Comparison of ENCODE assay signal across 24 cellular contexts in genomic region chr5:131999991-132000490, GRCh38. TPM values are rescaled to one million over a fixed set of nuclear protein-coding genes. Genes with fewer than 3 reads are reported as not detected.
DNase-seq lines count a peak whose midpoint lies in the region; ATAC-seq and TF ChIP-seq lines count a peak whose summit lies in the region.
"Had no signal": no experiment of that assay in that cellular context is flagged by ENCODE, and none has a peak within 500 bp of the region (broad histone marks: within the 10 kb centered on the region; RNA-seq: fewer than 3 reads in every experiment).

No MANE protein-coding gene starts in this region.

- H3K27me3 Mint-ChIP-seq in activated CD8-positive, alpha-beta memory T cell treated with anti-CD3 and anti-CD28 coated beads, Interleukin-2, amount 10 ng/mL, durations not matched to agents 7 days and 5 days: no peaks in the 10 kb centered on the region

- H3K4me2 ChIP-seq in Loucy (ENCODE audit: low read depth, low read length, poor library complexity, severe bottlenecking): peak overlapping the region; percentile 91

- H3K9me3 ChIP-seq in Loucy (ENCODE audit: insufficient read depth, low read depth, low read length) (no peaks in the 10 kb centered on the region), tibial nerve (no peaks in the 10 kb centered on the region)
- H3K9me3 ChIP-seq: psoas muscle had no signal

- peak overlapping the region; percentile 2 for H3K27ac Mint-ChIP-seq in activated CD8-positive, alpha-beta memory T cell treated with anti-CD3 and anti-CD28 coated beads, Interleukin-2, amount 10 ng/mL, durations not matched to agents 7 days and 5 days
- H3K27ac Mint-ChIP-seq in stimulated activated effector memory CD8-positive, alpha-beta T cell treated with anti-CD3 and anti-CD28 coated beads, Interleukin-12 subunit alpha, Interleukin-12 subunit beta, amount 100 ng/mL, for 72 hours: peak overlapping the region; percentile 54
- H3K27ac Mint-ChIP-seq: dendritic cell treated with granulocyte-macrophage colony-stimulating factor and Interleukin-4, amounts not matched to agents 40 ng/mL and 50 ng/mL, for 4 days; stimulated activated naive CD8-positive, alpha-beta T cell treated with anti-CD3 and anti-CD28 coated beads, Interleukin-15, amount 100 ng/mL, for 72 hours; type B pancreatic cell had no signal

- peak overlapping the region in 48 of 59 donors; percentile 20 to 99 (median 90) for H3K27ac ChIP-seq in dorsolateral prefrontal cortex
- H3K27ac ChIP-seq in tibial nerve: no peak overlapping the region
- H3K27ac ChIP-seq: psoas muscle, SK-N-MC, skin epidermis had no signal

- no peaks in the 10 kb centered on the region for H4K20me1 ChIP-seq in Loucy (ENCODE audit: insufficient read depth, low read length, poor library complexity, severe bottlenecking)

- peaks cover 9% of the 10 kb centered on the region; the same call in 1 of the 2 replicates for H3F3A ChIP-seq in Loucy (ENCODE audit: low read depth)

- no peak overlapping the region for H3K4me3 Mint-ChIP-seq in activated CD8-positive, alpha-beta memory T cell treated with anti-CD3 and anti-CD28 coated beads, Interleukin-2, amount 10 ng/mL, durations not matched to agents 7 days and 5 days
- no peak overlapping the region for H3K4me3 Mint-ChIP-seq in stimulated activated effector memory CD8-positive, alpha-beta T cell treated with anti-CD3 and anti-CD28 coated beads, Interleukin-12 subunit alpha, Interleukin-12 subunit beta, amount 100 ng/mL, for 72 hours
- H3K4me3 Mint-ChIP-seq: dendritic cell treated with granulocyte-macrophage colony-stimulating factor and Interleukin-4, amounts not matched to agents 40 ng/mL and 50 ng/mL, for 4 days; neural crest cell; type B pancreatic cell had no signal

- no peak for TF ChIP-seq CTCF in Loucy (conservative IDR thresholded peaks at IDR 0.05; ENCODE audit: low read length)
- TF ChIP-seq CTCF in dorsolateral prefrontal cortex (IDR thresholded peaks at IDR 0.05 in 54 of 56, conservative IDR thresholded peaks at IDR 0.05 in 2 of 56; ENCODE audit: low read depth in 1 of 56, partially characterized antibody in 56 of 56): no peak
- TF ChIP-seq CTCF in tibial nerve (IDR thresholded peaks at IDR 0.05): no peak

- no peaks in the 10 kb centered on the region for H3K9me3 Mint-ChIP-seq in activated CD8-positive, alpha-beta memory T cell treated with anti-CD3 and anti-CD28 coated beads, Interleukin-2, amount 10 ng/mL, durations not matched to agents 7 days and 5 days (ENCODE audit: low read depth)
- no peaks in the 10 kb centered on the region for H3K9me3 Mint-ChIP-seq in stimulated activated effector memory CD8-positive, alpha-beta T cell treated with anti-CD3 and anti-CD28 coated beads, Interleukin-12 subunit alpha, Interleukin-12 subunit beta, amount 100 ng/mL, for 72 hours
- H3K9me3 Mint-ChIP-seq: dendritic cell treated with granulocyte-macrophage colony-stimulating factor and Interleukin-4, amounts not matched to agents 40 ng/mL and 50 ng/mL, for 4 days; H9; stimulated activated naive CD8-positive, alpha-beta T cell treated with anti-CD3 and anti-CD28 coated beads, Interleukin-15, amount 100 ng/mL, for 72 hours; type B pancreatic cell had no signal

- no peaks in the 10 kb centered on the region for H3K9me2 ChIP-seq in Loucy (replicated peaks; ENCODE audit: low read depth, low read length)

- peaks cover 52% of the 10 kb centered on the region for H3K4me1 Mint-ChIP-seq in activated CD8-positive, alpha-beta memory T cell treated with anti-CD3 and anti-CD28 coated beads, Interleukin-2, amount 10 ng/mL, durations not matched to agents 7 days and 5 days
- H3K4me1 Mint-ChIP-seq in stimulated activated effector memory CD8-positive, alpha-beta T cell treated with anti-CD3 and anti-CD28 coated beads, Interleukin-12 subunit alpha, Interleukin-12 subunit beta, amount 100 ng/mL, for 72 hours: peaks cover 60% of the 10 kb centered on the region

- DNase-seq in activated CD8-positive, alpha-beta memory T cell treated with anti-CD3 and anti-CD28 coated beads, Interleukin-2, amount 10 ng/mL, durations not matched to agents 7 days and 5 days: no peak
- no peak for DNase-seq in activated CD8-positive, alpha-beta memory T cell treated with anti-CD3 and anti-CD28 coated beads, Interleukin-2, amount 50 U/mL, for 4 hours
- DNase-seq in dorsolateral prefrontal cortex (peak in 2 of 10 donors; percentile 14 to 21), NCI-H510A treated with DMSO at 0.1 percent for 48 hours (lab: John Stamatoyannopoulos, UW) (no peak), tibial nerve (ENCODE audit: low spot score in 2 of 2) (no peak)
- DNase-seq in stimulated activated effector memory CD8-positive, alpha-beta T cell treated with anti-CD3 and anti-CD28 coated beads, Interleukin-12 subunit alpha, Interleukin-12 subunit beta, amount 100 ng/mL, for 72 hours (ENCODE audit: low spot score in 2 of 2): no peak
- DNase-seq: activated CD8-positive, alpha-beta memory T cell treated with anti-CD3 and anti-CD28 coated beads for 24 hours; left ventricle myocardium superior; NCI-H1105; NCI-H2081 treated with DMSO at 0.1 percent for 48 hours; psoas muscle; stimulated activated CD4-positive, alpha-beta T cell treated with anti-CD3 and anti-CD28 coated beads, Interleukin-4, amount 100 ng/mL, for 24 hours; stimulated activated naive CD8-positive, alpha-beta T cell treated with anti-CD3 and anti-CD28 coated beads, Interleukin-15, amount 100 ng/mL, for 72 hours; T1000 had no signal

- no peaks in the 10 kb centered on the region for H3K27me3 ChIP-seq in Loucy (ENCODE audit: insufficient read depth, low read length, poor library complexity, severe bottlenecking)
- H3K27me3 ChIP-seq in dorsolateral prefrontal cortex: no peaks in the 10 kb centered on the region
- H3K27me3 ChIP-seq in tibial nerve: no peaks in the 10 kb centered on the region

- TF ChIP-seq EP300 in tibial nerve (IDR thresholded peaks at IDR 0.05): no peak

- H3K79me2 ChIP-seq in Loucy (ENCODE audit: insufficient read depth, low read length): peaks cover 8% of the 10 kb centered on the region; the same call in 1 of the 2 replicates

- intact Hi-C loops in dorsolateral prefrontal cortex (cut with DNase I): loop anchor here in 1 of 2 donors (10.0 kb wide), 1 partner anchor 835 kb away; the partner anchor contains the start of gene HINT1

- H3K9ac ChIP-seq in Loucy (ENCODE audit: low read depth, low read length, poor library complexity, severe bottlenecking): peak overlapping the region; percentile 88

- H3K36me3 ChIP-seq in Loucy (ENCODE audit: insufficient read depth, low read length): no peaks in the 10 kb centered on the region
- H3K36me3 ChIP-seq in tibial nerve: no peaks in the 10 kb centered on the region

- TF ChIP-seq POLR2A in tibial nerve (IDR thresholded peaks at IDR 0.05): no peak

- H3K4me1 ChIP-seq in Loucy (ENCODE audit: insufficient read depth, low read length, poor library complexity, severe bottlenecking) (peaks cover 82% of the 10 kb centered on the region), tibial nerve (peaks cover 0 to 29% (median 8%) of the 10 kb centered on the region in 4 donors)

- CTCF ChIA-PET in activated CD8-positive, alpha-beta memory T cell treated with anti-CD3 and anti-CD28 coated beads, Interleukin-2, amount 10 ng/mL, durations not matched to agents 7 days and 5 days (lab: Charles Lee): interaction anchor here (1.0 to 3.4 kb wide), 9 partner anchors 20 to 582 kb away, joined by 3 to 28 read pairs (median 5); no protein-coding TSS in a partner anchor

- H3K4me3 ChIP-seq in Loucy (ENCODE audit: low read length, poor library complexity, severe bottlenecking) (peak overlapping the region; percentile 78), dorsolateral prefrontal cortex (no peak overlapping the region), tibial nerve (no peak overlapping the region)
- H3K4me3 ChIP-seq: psoas muscle, SK-N-MC, skin epidermis had no signal

- WGBS in tibial nerve, 2 donors: 40 to 46% methylated on average over 2 to 4 of the region's 4 CpGs

- ATAC-seq in activated CD8-positive, alpha-beta memory T cell treated with anti-CD3 and anti-CD28 coated beads, Interleukin-2, amount 10 ng/mL, durations not matched to agents 7 days and 5 days: no peak
- ATAC-seq in stimulated activated effector memory CD8-positive, alpha-beta T cell treated with anti-CD3 and anti-CD28 coated beads, Interleukin-12 subunit alpha, Interleukin-12 subunit beta, amount 100 ng/mL, for 72 hours: no peak
- no peak for ATAC-seq in GM19351 (IDR thresholded peaks at IDR 0.05; ENCODE audit: unreplicated experiment)
- ATAC-seq: left ventricle myocardium superior had no signal

- no peaks in the 10 kb centered on the region for H3K36me3 Mint-ChIP-seq in activated CD8-positive, alpha-beta memory T cell treated with anti-CD3 and anti-CD28 coated beads, Interleukin-2, amount 10 ng/mL, durations not matched to agents 7 days and 5 days
- peaks cover 6% of the 10 kb centered on the region for H3K36me3 Mint-ChIP-seq in stimulated activated effector memory CD8-positive, alpha-beta T cell treated with anti-CD3 and anti-CD28 coated beads, Interleukin-12 subunit alpha, Interleukin-12 subunit beta, amount 100 ng/mL, for 72 hours
- H3K36me3 Mint-ChIP-seq: type B pancreatic cell had no signal

- no peak overlapping the region; the same call in 1 of the 2 replicates for H2AFZ ChIP-seq in Loucy (ENCODE audit: low read length)

RNA-seq across cellular contexts. Expression of gene ACSL6, which starts 11.4 kb away (rescaled TPM):
- 10 to 100 TPM in 1 of 2 experiments, 1 to 10 TPM in 1; 7.0 to 10.9 TPM for total RNA-seq in activated CD8-positive, alpha-beta memory T cell treated with anti-CD3 and anti-CD28 coated beads, Interleukin-2, amount 10 ng/mL, durations not matched to agents 7 days and 5 days
- total RNA-seq in dorsolateral prefrontal cortex: 100 to 1,000 TPM; 103 to 296 (median 177) TPM
- total RNA-seq in tibial nerve: 1 to 10 TPM in 1 of 4 donors, under 1 TPM in 3; 0.22 to 3.3 (median 0.81) TPM
- total RNA-seq: endothelial cell of umbilical vein, HT-29 had no signal

RNA-seq across cellular contexts. Expression of gene MEIKIN, which starts 54.6 kb away (rescaled TPM):
- total RNA-seq in activated CD8-positive, alpha-beta memory T cell treated with anti-CD3 and anti-CD28 coated beads, Interleukin-2, amount 10 ng/mL, durations not matched to agents 7 days and 5 days: not detected
- 10 to 100 TPM in 1 of 120 experiments, 1 to 10 TPM in 82, under 1 TPM in 16, not detected in 21; 0.36 to 15.2 (median 2.4) TPM for total RNA-seq in dorsolateral prefrontal cortex
- total RNA-seq in tibial nerve: not detected
- total RNA-seq: endothelial cell of umbilical vein, H9, HT-29, left ventricle myocardium superior, neural crest cell had no signal

Comparison
In these comparisons a context has a peak if more than half of its experiments do, and no peak if none do; other contexts are left out.
1. H3K27ac ChIP-seq: peak in dorsolateral prefrontal cortex (48 of 59); none in tibial nerve (0 of 4).
2. RNA of gene ACSL6, which starts 11.4 kb away (total RNA-seq): 103 to 296 TPM in dorsolateral prefrontal cortex; 7.0 to 10.9 TPM in activated CD8-positive, alpha-beta memory T cell treated with anti-CD3 and anti-CD28 coated beads, Interleukin-2, amount 10 ng/mL, durations not matched to agents 7 days and 5 days and 0.22 to 3.3 TPM in tibial nerve; every median in the first group is over 4 times any median in the second.